In the genomic region with DNA sequence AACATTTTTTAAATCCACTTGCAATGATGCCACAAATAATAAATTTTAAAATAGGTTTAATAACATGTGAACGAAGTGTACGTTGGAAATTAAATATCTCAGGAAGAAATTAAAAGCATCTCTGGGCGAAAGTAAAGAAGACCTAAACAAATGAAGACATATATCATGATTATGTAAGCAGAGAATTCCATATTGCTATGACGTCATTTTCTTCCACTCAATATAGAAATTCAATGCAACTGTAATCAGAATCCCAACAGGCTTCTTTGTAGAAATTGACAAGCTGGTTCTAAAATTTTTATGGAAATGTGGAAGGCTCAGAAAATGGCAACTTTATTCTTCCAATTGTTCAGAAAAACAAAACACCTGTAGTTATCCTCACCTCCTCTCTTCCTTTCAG, we compare ENCODE assay signal across 8 cellular contexts. TPM values are rescaled to one million over a fixed set of nuclear protein-coding genes. Genes with fewer than 3 reads are reported as not detected.
"Had no signal": no experiment of that assay in that cellular context is flagged by ENCODE, and none has a peak within 500 bp of the region (broad histone marks: within the 10 kb centered on the region; RNA-seq: fewer than 3 reads in every experiment).

No MANE protein-coding gene starts in this region.

- H3K4me1 Mint-ChIP-seq: IgD-negative memory B cell had no signal

- H3K27ac Mint-ChIP-seq: IgD-negative memory B cell had no signal

- DNase-seq: IMR-90, KBM-7, KG1 had no signal

- H3K27ac ChIP-seq: HL-60, KMS-11 had no signal

- FAIRE-seq: HTR-8/SVneo had no signal

- H3K9ac ChIP-seq: KMS-11 had no signal

- H3K4me2 ChIP-seq: KMS-11 had no signal

RNA-seq across cellular contexts. Expression of gene RBFOX3, which starts 33.8 kb away (rescaled TPM):
- total RNA-seq: HT-29, IMR-90 had no signal
- polyA plus RNA-seq: IgD-negative memory B cell had no signal
